Comparison of ENCODE assay signal across 22 cellular contexts in genomic region chr1:6907201-6907600, GRCh38.
"Had no signal": no experiment of that assay in that cellular context is flagged by ENCODE, and none has a peak within 500 bp of the region (broad histone marks: within the 10 kb centered on the region; RNA-seq: fewer than 3 reads in every experiment).

No MANE protein-coding gene starts in this region.

- H3K9me3 Mint-ChIP-seq: activated naive CD4-positive, alpha-beta T cell treated with anti-CD3 and anti-CD28 coated beads for 36 hours; activated T-cell treated with anti-CD3 and anti-CD28 coated beads, Interleukin-2, amount 50 U/mL, for 4 hours; central memory CD8-positive, alpha-beta T cell; T-cell had no signal

- H3K27me3 Mint-ChIP-seq: progenitor cell of endocrine pancreas had no signal

- H3K4me3 ChIP-seq: colonic mucosa, gastrocnemius medialis, heart left ventricle, skin epidermis, transverse colon, vagina had no signal

- H3K27ac ChIP-seq: colonic mucosa, gastrocnemius medialis, heart left ventricle, skin epidermis, transverse colon, vagina had no signal

- H3K36me3 Mint-ChIP-seq: naive thymus-derived CD8-positive, alpha-beta T cell; T-cell had no signal

- H3K27ac Mint-ChIP-seq: activated CD8-positive, alpha-beta T cell treated with anti-CD3 and anti-CD28 coated beads, Interleukin-2, amount 10 ng/mL, durations not matched to agents 7 days and 5 days; activated naive CD4-positive, alpha-beta T cell treated with anti-CD3 and anti-CD28 coated beads for 36 hours; progenitor cell of endocrine pancreas; stimulated activated naive CD8-positive, alpha-beta T cell treated with anti-CD3 and anti-CD28 coated beads, Interleukin-15, Interleukin-2, amounts not matched to agents 100 ng/mL and 50 ng/mL, for 24 hours; T-cell had no signal

- H3K4me3 Mint-ChIP-seq: activated CD8-positive, alpha-beta T cell treated with anti-CD3 and anti-CD28 coated beads, Interleukin-2, amount 10 ng/mL, durations not matched to agents 7 days and 5 days; activated naive CD4-positive, alpha-beta T cell treated with anti-CD3 and anti-CD28 coated beads for 36 hours; activated T-cell treated with anti-CD3 and anti-CD28 coated beads, Interleukin-2, amount 50 U/mL, for 4 hours; central memory CD8-positive, alpha-beta T cell; naive thymus-derived CD8-positive, alpha-beta T cell; stimulated activated naive CD8-positive, alpha-beta T cell treated with anti-CD3 and anti-CD28 coated beads, Interleukin-15, Interleukin-2, amounts not matched to agents 100 ng/mL and 50 ng/mL, for 24 hours; T-cell had no signal

- ATAC-seq: activated CD8-positive, alpha-beta T cell treated with anti-CD3 and anti-CD28 coated beads, Interleukin-2, amount 10 ng/mL, durations not matched to agents 7 days and 5 days; activated T-cell treated with anti-CD3 and anti-CD28 coated beads, Interleukin-2, amount 50 U/mL, for 4 hours; gastrocnemius medialis; left ventricle myocardium superior; naive thymus-derived CD8-positive, alpha-beta T cell; T-cell had no signal

- H3K4me1 ChIP-seq: colonic mucosa, transverse colon, vagina had no signal

- H3K9me3 ChIP-seq: colonic mucosa, gastrocnemius medialis, heart left ventricle, transverse colon, vagina had no signal

- H3K27me3 ChIP-seq: colonic mucosa, transverse colon, vagina had no signal

- H3K36me3 ChIP-seq: colonic mucosa, gastrocnemius medialis, heart left ventricle, transverse colon, vagina had no signal

- H3K4me1 Mint-ChIP-seq: central memory CD8-positive, alpha-beta T cell had no signal

- DNase-seq: activated CD4-positive, alpha-beta T cell treated with anti-CD3 and anti-CD28 coated beads for 48 hours; activated CD4-positive, CD25-positive, alpha-beta regulatory T cell; activated CD8-positive, alpha-beta T cell treated with anti-CD3 and anti-CD28 coated beads, Interleukin-2, amount 10 ng/mL, durations not matched to agents 7 days and 5 days; activated naive CD4-positive, alpha-beta T cell treated with anti-CD3 and anti-CD28 coated beads for 36 hours; activated T-cell treated with anti-CD3 and anti-CD28 coated beads, Interleukin-2, amount 50 U/mL, for 4 hours; anterior cingulate cortex; colonic mucosa; erythroblast; gastrocnemius medialis; heart left ventricle; kidney glomerular epithelial cell; left ventricle myocardium superior; mesenchymal stem cell; naive thymus-derived CD8-positive, alpha-beta T cell; occipital lobe; T-cell; transverse colon had no signal
